ENCODE assay signal across 21 cellular contexts in genomic region chr5:172548981-172549707, GRCh38.
DNase-seq lines count a peak whose midpoint lies in the region; ATAC-seq and TF ChIP-seq lines count a peak whose summit lies in the region.
"Had no signal": no experiment of that assay in that cellular context is flagged by ENCODE, and none has a peak within 500 bp of the region (broad histone marks: within the 10 kb centered on the region; RNA-seq: fewer than 3 reads in every experiment).

No MANE protein-coding gene starts in this region.

- TF ChIP-seq CTCF in cardiac muscle cell (IDR thresholded peaks at IDR 0.05; ENCODE audit: low read depth, low read length), result no peak
- no peak for TF ChIP-seq CTCF in endodermal cell (conservative IDR thresholded peaks at IDR 0.05)
- no peak for TF ChIP-seq CTCF in omental fat pad (IDR thresholded peaks at IDR 0.05)
- no peak for TF ChIP-seq CTCF in uterus (IDR thresholded peaks at IDR 0.05)

- peaks cover 8% of the 10 kb centered on the region for H3K4me1 Mint-ChIP-seq in endodermal cell
- H3K4me1 Mint-ChIP-seq: activated CD8-positive, alpha-beta memory T cell treated with anti-CD3 and anti-CD28 coated beads, Interleukin-2, amount 10 ng/mL, durations not matched to agents 7 days and 5 days; stimulated activated naive B cell treated with anti-CD40 and anti-IgM and Interleukin-4, amounts not matched to agents 10 μg/mL and 1 μg/mL and 100 μg/mL, for 72 hours had no signal

- no peaks in the 10 kb centered on the region for H3K9me3 Mint-ChIP-seq in endodermal cell
- H3K9me3 Mint-ChIP-seq: stimulated activated naive B cell treated with anti-CD40 and anti-IgM and Interleukin-4, amounts not matched to agents 10 μg/mL and 1 μg/mL and 100 μg/mL, for 72 hours had no signal

- no peak overlapping the region for H3K4me3 Mint-ChIP-seq in endodermal cell
- H3K4me3 Mint-ChIP-seq: activated CD8-positive, alpha-beta memory T cell treated with anti-CD3 and anti-CD28 coated beads, Interleukin-2, amount 10 ng/mL, durations not matched to agents 7 days and 5 days; stimulated activated naive B cell treated with anti-CD40 and anti-IgM and Interleukin-4, amounts not matched to agents 10 μg/mL and 1 μg/mL and 100 μg/mL, for 72 hours had no signal

- H3K4me3 ChIP-seq in cardiac muscle cell (no peak overlapping the region), right cardiac atrium (ENCODE audit: low read length) (no peak overlapping the region), endodermal cell (ENCODE audit: low read length) (no peak overlapping the region), uterus (no peak overlapping the region)
- H3K4me3 ChIP-seq: body of pancreas, PC-9, thoracic aorta had no signal

- WGBS in right cardiac atrium, result 85% methylated on average over 14 of the region's 14 CpGs
- WGBS in endodermal cell (ENCODE audit: insufficient coverage in 1 of 2, insufficient read length in 1 of 2), 2 experiments, result 84 to 85% methylated on average over 11 to 14 of the region's 14 CpGs

- H3K27me3 Mint-ChIP-seq in endodermal cell (ENCODE audit: insufficient read depth), result peaks cover 6% of the 10 kb centered on the region

- H3K27me3 ChIP-seq in cardiac muscle cell, result no peaks in the 10 kb centered on the region
- no peaks in the 10 kb centered on the region for H3K27me3 ChIP-seq in right cardiac atrium (ENCODE audit: control insufficient read depth, insufficient read depth)
- no peaks in the 10 kb centered on the region for H3K27me3 ChIP-seq in endodermal cell (ENCODE audit: control insufficient read depth, insufficient read depth, low read length, poor library complexity, severe bottlenecking)
- H3K27me3 ChIP-seq in uterus, result no peaks in the 10 kb centered on the region
- H3K27me3 ChIP-seq: body of pancreas had no signal

- peak overlapping the region; percentile 15 for H3K27ac Mint-ChIP-seq in endodermal cell
- H3K27ac Mint-ChIP-seq: activated CD8-positive, alpha-beta memory T cell treated with anti-CD3 and anti-CD28 coated beads, Interleukin-2, amount 10 ng/mL, durations not matched to agents 7 days and 5 days; stimulated activated naive B cell treated with anti-CD40 and anti-IgM and Interleukin-4, amounts not matched to agents 10 μg/mL and 1 μg/mL and 100 μg/mL, for 72 hours had no signal

- H3K9me3 ChIP-seq in cardiac muscle cell (ENCODE audit: low read depth), result no peaks in the 10 kb centered on the region
- H3K9me3 ChIP-seq in right cardiac atrium (ENCODE audit: control insufficient read depth, low read length), result no peaks in the 10 kb centered on the region
- no peaks in the 10 kb centered on the region for H3K9me3 ChIP-seq in endodermal cell (ENCODE audit: control insufficient read depth, low read length)
- H3K9me3 ChIP-seq in uterus, result no peaks in the 10 kb centered on the region
- H3K9me3 ChIP-seq: body of pancreas, thoracic aorta had no signal

- DNase-seq in cardiac muscle cell (ENCODE audit: low read depth in 1 of 2, low spot score in 1 of 2) (peak in 1 of 2 donors; percentile 39), right cardiac atrium (no peak), endodermal cell (peak; percentile 46), omental fat pad (ENCODE audit: low spot score) (peak; percentile 1), uterus (peak in 1 of 2 donors; percentile 33), GDM1 (lab: John Stamatoyannopoulos, UW) (no peak)
- DNase-seq: activated CD8-positive, alpha-beta memory T cell treated with anti-CD3 and anti-CD28 coated beads, Interleukin-2, amount 10 ng/mL, durations not matched to agents 7 days and 5 days; activated naive CD4-positive, alpha-beta T cell treated with Interleukin-2 at 50 U/mL for 16 hours; activated T-cell treated with anti-CD3 and anti-CD28 coated beads, Interleukin-2, amount 50 U/mL, for 48 hours; body of pancreas; HCEC 1CT; IMR-90; NCI-H510A; PC-9; stimulated activated CD4-positive, alpha-beta T cell treated with anti-CD3 and anti-CD28 coated beads, Interleukin-4, amount 100 ng/mL, for 4 hours; stimulated activated naive B cell treated with anti-CD40 and anti-IgM and Interleukin-4, amounts not matched to agents 10 μg/mL and 1 μg/mL and 100 μg/mL, for 72 hours; SW 1271; T-helper 9 cell had no signal

- H3K9ac ChIP-seq in endodermal cell (ENCODE audit: extremely low read depth, low read length, poor library complexity, severe bottlenecking), result no peak overlapping the region

- H3K27ac ChIP-seq in cardiac muscle cell (peak overlapping the region; percentile 83), right cardiac atrium (ENCODE audit: low read length) (no peak overlapping the region), endodermal cell (ENCODE audit: low read depth, low read length) (peak overlapping the region; percentile 18), uterus (peak overlapping the region; percentile 23 to 31)
- H3K27ac ChIP-seq: body of pancreas, PC-9, thoracic aorta had no signal

- intact Hi-C loops in right cardiac atrium (cut with DNase I), result no loop called here
- intact Hi-C loops in uterus (cut with DNase I; ENCODE audit: low total_unique reads), result no loop called here

- H3K4me1 ChIP-seq in cardiac muscle cell (ENCODE audit: low read depth) (peaks cover 33% of the 10 kb centered on the region), right cardiac atrium (ENCODE audit: control insufficient read depth, insufficient read depth, low read length) (peaks cover 4% of the 10 kb centered on the region), endodermal cell (ENCODE audit: control insufficient read depth, insufficient read depth, low read length) (no peaks in the 10 kb centered on the region), uterus (no peaks in the 10 kb centered on the region)
- H3K4me1 ChIP-seq: body of pancreas had no signal

- H3K36me3 ChIP-seq in cardiac muscle cell (no peaks in the 10 kb centered on the region), endodermal cell (ENCODE audit: control insufficient read depth, insufficient read depth, low read length) (no peaks in the 10 kb centered on the region), uterus (no peaks in the 10 kb centered on the region)
- H3K36me3 ChIP-seq: thoracic aorta had no signal

- no peak for ATAC-seq in right cardiac atrium
- no peak for ATAC-seq in omental fat pad (ENCODE audit: low FRiP score)
- no peak for ATAC-seq in GM21786 (IDR thresholded peaks at IDR 0.05; ENCODE audit: unreplicated experiment)
- ATAC-seq in GM19397 (IDR thresholded peaks at IDR 0.05; ENCODE audit: unreplicated experiment), result no peak
- ATAC-seq: activated CD8-positive, alpha-beta memory T cell treated with anti-CD3 and anti-CD28 coated beads, Interleukin-2, amount 10 ng/mL, durations not matched to agents 7 days and 5 days; body of pancreas; stimulated activated naive B cell treated with anti-CD40 and anti-IgM and Interleukin-4, amounts not matched to agents 10 μg/mL and 1 μg/mL and 100 μg/mL, for 72 hours had no signal

- TF ChIP-seq POLR2A in uterus (IDR thresholded peaks at IDR 0.05), result no peak

- no peaks in the 10 kb centered on the region for H3K36me3 Mint-ChIP-seq in endodermal cell (ENCODE audit: low read depth)
- H3K36me3 Mint-ChIP-seq: activated CD8-positive, alpha-beta memory T cell treated with anti-CD3 and anti-CD28 coated beads, Interleukin-2, amount 10 ng/mL, durations not matched to agents 7 days and 5 days; stimulated activated naive B cell treated with anti-CD40 and anti-IgM and Interleukin-4, amounts not matched to agents 10 μg/mL and 1 μg/mL and 100 μg/mL, for 72 hours had no signal

Comparison
In these comparisons a context has a peak if more than half of its experiments do, and no peak if none do; other contexts are left out.
1. DNase-seq: peak in endodermal cell (single experiment) and omental fat pad (single experiment); none in right cardiac atrium (0 of 3) and GDM1 (single experiment).